Comparison of ENCODE assay signal across 8 cellular contexts in the genomic region with DNA sequence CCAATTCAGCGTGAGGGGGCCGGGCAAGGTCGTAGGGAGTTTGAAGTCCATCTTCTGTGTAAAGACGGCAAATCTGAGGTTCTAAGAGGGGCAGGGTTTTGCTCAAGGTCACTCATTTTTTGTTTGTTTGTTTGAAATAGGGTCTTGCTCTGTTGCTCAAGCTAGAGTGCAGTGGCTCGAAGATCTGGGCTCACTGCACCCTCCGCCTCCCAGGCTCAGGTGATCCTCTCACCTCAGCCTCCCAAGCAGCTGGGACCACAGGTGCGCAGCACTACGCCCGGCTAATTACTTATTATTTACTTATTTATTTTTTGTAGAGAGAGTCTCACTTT. TPM values are rescaled to one million over a fixed set of nuclear protein-coding genes. Genes with fewer than 3 reads are reported as not detected.
A peak's percentile ranks its signal among the peaks of the same experiment; 100 is the strongest.
DNase-seq lines count a peak whose midpoint lies in the region; ATAC-seq and TF ChIP-seq lines count a peak whose summit lies in the region.

No MANE protein-coding gene starts in this region.

- intact Hi-C loops in Right ventricle myocardium superior (cut with DNase I) (no loop called here), Right ventricle myocardium inferior (cut with DNase I) (no loop called here), right cardiac atrium (cut with DNase I) (no loop called here)

- H3K4me1 Mint-ChIP-seq in stimulated activated naive B cell treated with anti-CD40 and anti-IgM and Interleukin-4, amounts not matched to agents 10 μg/mL and 1 μg/mL and 100 μg/mL, for 72 hours, result peaks cover 45 to 58% of the 10 kb centered on the region in 2 donors

- H3K4me3 ChIP-seq in right cardiac atrium (ENCODE audit: low read length), result peak overlapping the region; percentile 95

- H3K9me3 Mint-ChIP-seq in stimulated activated naive B cell treated with anti-CD40 and anti-IgM and Interleukin-4, amounts not matched to agents 10 μg/mL and 1 μg/mL and 100 μg/mL, for 72 hours, result no peaks in the 10 kb centered on the region

- H3K4me1 ChIP-seq in right cardiac atrium (ENCODE audit: control insufficient read depth, insufficient read depth, low read length), result no peaks in the 10 kb centered on the region

- peaks cover 28 to 44% of the 10 kb centered on the region in 2 donors for H3K36me3 Mint-ChIP-seq in stimulated activated naive B cell treated with anti-CD40 and anti-IgM and Interleukin-4, amounts not matched to agents 10 μg/mL and 1 μg/mL and 100 μg/mL, for 72 hours

- H3K27me3 ChIP-seq in right cardiac atrium (ENCODE audit: control insufficient read depth, insufficient read depth), result no peaks in the 10 kb centered on the region

- TF ChIP-seq CTCF in VCaP (conservative IDR thresholded peaks at IDR 0.05), result no peak

- H3K4me3 Mint-ChIP-seq in stimulated activated naive B cell treated with anti-CD40 and anti-IgM and Interleukin-4, amounts not matched to agents 10 μg/mL and 1 μg/mL and 100 μg/mL, for 72 hours, result peak overlapping the region; percentile 90 to 94

- 20% methylated on average over 9 of the region's 9 CpGs for WGBS in right cardiac atrium

- H3K27ac ChIP-seq in VCaP, result peak overlapping the region; percentile 88
- H3K27ac ChIP-seq in right cardiac atrium (ENCODE audit: low read length), result peak overlapping the region; percentile 89

- DNase-seq in Right ventricle myocardium superior, result no peak
- no peak for DNase-seq in Right ventricle myocardium inferior (ENCODE audit: missing footprints)
- no peak for DNase-seq in right cardiac atrium
- no peak for DNase-seq in stimulated activated naive B cell treated with anti-CD40 and anti-IgM and Interleukin-4, amounts not matched to agents 10 μg/mL and 1 μg/mL and 100 μg/mL, for 72 hours
- no peak for DNase-seq in NCI-H1694 treated with DMSO at 0.1 percent for 48 hours (lab: John Stamatoyannopoulos, UW)
- DNase-seq in CD1c-positive myeloid dendritic cell (ENCODE audit: extremely low spot score), result no peak
- DNase-seq in DMS114 treated with DMSO at 0.1 percent for 48 hours (lab: John Stamatoyannopoulos, UW; ENCODE audit: unreplicated experiment), result no peak

- H3K9me3 ChIP-seq in right cardiac atrium (ENCODE audit: control insufficient read depth, low read length), result no peaks in the 10 kb centered on the region

- peak; percentile 6 for ATAC-seq in Right ventricle myocardium superior (ENCODE audit: poor library complexity)
- no peak for ATAC-seq in Right ventricle myocardium inferior
- peak in 1 of 2 donors; percentile 3 for ATAC-seq in right cardiac atrium
- ATAC-seq in stimulated activated naive B cell treated with anti-CD40 and anti-IgM and Interleukin-4, amounts not matched to agents 10 μg/mL and 1 μg/mL and 100 μg/mL, for 72 hours (replicated peaks), result peak; percentile 2

- peak overlapping the region; percentile 99 for H3K27ac Mint-ChIP-seq in stimulated activated naive B cell treated with anti-CD40 and anti-IgM and Interleukin-4, amounts not matched to agents 10 μg/mL and 1 μg/mL and 100 μg/mL, for 72 hours

- no peaks in the 10 kb centered on the region for H3K27me3 Mint-ChIP-seq in stimulated activated naive B cell treated with anti-CD40 and anti-IgM and Interleukin-4, amounts not matched to agents 10 μg/mL and 1 μg/mL and 100 μg/mL, for 72 hours

RNA-seq across cellular contexts. Expression of a gene that starts 0.4 kb away (rescaled TPM):
- total RNA-seq in Right ventricle myocardium superior (25.6 TPM), Right ventricle myocardium inferior (29.2 TPM), right cardiac atrium (10 to 100 TPM; 33.5 to 44.6 (median 40.3) TPM)
- polyA plus RNA-seq in right cardiac atrium, result 21.7 TPM

RNA-seq across cellular contexts. Expression of a gene that starts 49.7 kb away (rescaled TPM):
- not detected for total RNA-seq in Right ventricle myocardium superior
- total RNA-seq in Right ventricle myocardium inferior, result not detected
- total RNA-seq in right cardiac atrium, result not detected
- polyA plus RNA-seq in right cardiac atrium, result not detected
